8 cellular contexts compared by ENCODE assay signal in the genomic region with DNA sequence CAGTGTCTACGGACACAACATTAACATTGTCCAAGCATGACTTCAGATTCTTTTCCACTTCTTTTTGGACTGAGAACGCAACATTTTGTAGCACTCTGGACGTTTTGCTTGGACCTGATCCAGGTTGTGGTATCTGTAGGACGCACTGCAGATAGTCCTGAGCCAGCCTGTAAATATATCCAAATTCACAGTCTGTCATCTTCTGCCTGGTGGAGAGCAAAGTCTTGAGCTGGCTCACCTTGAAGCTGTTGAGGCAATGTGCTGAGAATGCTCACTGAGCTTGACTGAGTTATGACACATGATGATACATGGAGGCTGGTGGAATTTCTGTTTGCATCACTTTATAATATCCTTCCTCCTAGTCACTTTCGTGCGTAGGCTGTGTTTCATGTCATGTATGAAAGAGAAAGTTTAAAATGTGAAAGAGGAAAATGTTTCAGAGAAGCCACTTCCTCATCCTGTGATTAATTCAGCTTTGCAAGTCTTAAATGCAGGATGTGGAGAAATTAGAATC. TPM values are rescaled to one million over a fixed set of nuclear protein-coding genes. Genes with fewer than 3 reads are reported as not detected.
DNase-seq lines count a peak whose midpoint lies in the region; ATAC-seq, FAIRE-seq and TF ChIP-seq lines count a peak whose summit lies in the region.

BCL2A1 (minus strand) TSS at position 276 of the 514 bp plus-strand sequence; CDS start at position 199, 77 bp downstream.

- no peaks in the 10 kb centered on the region for H3K9me3 Mint-ChIP-seq in Calu3 (ENCODE audit: low read depth, unreplicated experiment)

- ATAC-seq in HG02870 (IDR thresholded peaks at IDR 0.05; ENCODE audit: unreplicated experiment) (peak; percentile 54), left lobe of liver (peak; percentile 21)

- H3K4me1 Mint-ChIP-seq in Calu3 (ENCODE audit: low read depth, unreplicated experiment): peaks cover 9% of the 10 kb centered on the region

- no peaks in the 10 kb centered on the region for H3K27me3 Mint-ChIP-seq in Calu3 (ENCODE audit: unreplicated experiment)

- no peak within 1 kb of the TSS for H3K27ac Mint-ChIP-seq in Calu3 (ENCODE audit: unreplicated experiment)

- peak; percentile 55 for FAIRE-seq in RCC 7860 (lab: Jason Lieb, UNC)

- TF ChIP-seq POLR2A in GM15510 (IDR thresholded peaks at IDR 0.05; ENCODE audit: borderline replicate concordance, extremely low read depth, insufficient read length): peak; percentile 85

- CTCF ChIA-PET in Calu3 (lab: Charles Lee): interaction anchor here (0.6 kb wide), 1 partner anchor 21 kb away, joined by 6 read pairs; no protein-coding TSS in a partner anchor

- TF ChIP-seq CTCF in Calu3 (IDR thresholded peaks at IDR 0.05; ENCODE audit: unreplicated experiment): no peak

- no peak within 1 kb of the TSS for H3K4me3 Mint-ChIP-seq in Calu3 (ENCODE audit: low read depth, unreplicated experiment)

- no TSS peak for BruUV-seq in Calu3 (replicated peaks; lab: Mats Ljungman, UMichigan)

- intact Hi-C loops in Calu3 (cut with micrococcal nuclease; ENCODE audit: unreplicated experiment): no loop called here

- H3K36me3 Mint-ChIP-seq in Calu3 (ENCODE audit: insufficient read depth, unreplicated experiment): no peaks in the 10 kb centered on the region

- DNase-seq in RCC 7860 (ENCODE audit: low spot score) (peak; percentile 91), left lobe of liver (ENCODE audit: low spot score) (no peak), Calu3 (no peak), NCI-H1930 (lab: John Stamatoyannopoulos, UW) (no peak)
- peak; percentile 6 to 28 (median 14) for DNase-seq in activated naive CD4-positive, alpha-beta T cell (lab: John Stamatoyannopoulos, UW)
- DNase-seq in stimulated activated naive CD4-positive, alpha-beta T cell (lab: John Stamatoyannopoulos, UW): peak; percentile 5 to 84 (median 57)

RNA-seq across cellular contexts. Expression of gene BCL2A1, which starts in this region (rescaled TPM):
- total RNA-seq in left lobe of liver (0.58 TPM), Calu3 (2022) (not detected in 2 replicates)

Comparison
In these comparisons a context has a peak if more than half of its experiments do, and no peak if none do; other contexts are left out.
1. Peak in ATAC-seq in left lobe of liver; RNA of the gene not detected or under 1 TPM.
2. DNase-seq: peak in RCC 7860 (single experiment), activated naive CD4-positive, alpha-beta T cell (4 of 4) and stimulated activated naive CD4-positive, alpha-beta T cell (6 of 6); none in left lobe of liver (single experiment), Calu3 (single experiment) and NCI-H1930 (0 of 2).